9 cellular contexts compared by ENCODE assay signal in the genomic region with DNA sequence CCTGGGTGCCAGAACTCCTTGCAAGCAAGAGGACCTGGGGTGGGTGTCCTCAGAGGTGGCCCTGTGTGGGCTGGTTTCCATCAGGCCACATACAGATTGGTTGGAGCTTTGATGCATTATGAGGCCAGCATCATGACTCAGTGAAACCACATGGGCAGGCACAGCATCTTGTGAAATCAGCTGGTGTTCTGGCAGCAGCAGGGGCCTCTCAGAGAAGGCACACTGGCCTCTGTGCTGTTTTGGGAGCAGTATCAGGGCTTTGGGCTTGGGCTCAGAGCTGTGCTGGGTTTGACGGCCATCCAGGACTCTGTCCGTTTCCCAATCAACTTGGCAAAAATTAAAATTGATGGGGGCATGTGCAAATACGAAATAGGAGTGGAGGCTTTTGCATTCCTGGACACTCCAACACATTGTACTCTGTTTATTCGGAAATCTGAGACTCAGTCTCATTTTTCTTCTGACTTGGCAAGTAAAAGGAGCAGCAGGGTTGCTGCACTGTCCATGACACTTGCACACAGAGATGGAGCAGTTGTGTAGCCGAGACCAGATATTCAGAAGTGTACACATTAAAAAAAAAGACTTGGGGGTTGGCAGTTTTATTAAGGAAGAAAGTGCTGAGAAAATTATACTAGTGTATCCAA.
DNase-seq lines count a peak whose midpoint lies in the region; ATAC-seq and TF ChIP-seq lines count a peak whose summit lies in the region.
"Had no signal": no experiment of that assay in that cellular context is flagged by ENCODE, and none has a peak within 500 bp of the region (broad histone marks: within the 10 kb centered on the region; RNA-seq: fewer than 3 reads in every experiment).

No MANE protein-coding gene starts in this region.

- H3K4me1 ChIP-seq in smooth muscle cell (ENCODE audit: low read depth) = no peaks in the 10 kb centered on the region
- H3K4me1 ChIP-seq: SJCRH30 had no signal

- no peaks in the 10 kb centered on the region for H4K20me1 ChIP-seq in smooth muscle cell (ENCODE audit: low read depth)

- CTCF ChIA-PET in activated CD4-positive, alpha-beta T cell treated with anti-CD3 and anti-CD28 coated beads, Interleukin-2, amount 10 ng/mL, durations not matched to agents 7 days and 5 days (lab: Charles Lee) = no interaction called here

- no peaks in the 10 kb centered on the region for H3K4me1 Mint-ChIP-seq in activated CD4-positive, alpha-beta T cell treated with anti-CD3 and anti-CD28 coated beads, Interleukin-2, amount 10 ng/mL, durations not matched to agents 7 days and 5 days
- H3K4me1 Mint-ChIP-seq in activated T-cell treated with anti-CD3 and anti-CD28 coated beads, Interleukin-2, amount 50 U/mL, for 4 hours (ENCODE audit: low read depth) = no peaks in the 10 kb centered on the region

- no peak overlapping the region for H3K4me3 ChIP-seq in smooth muscle cell
- H3K4me3 ChIP-seq: SJCRH30 had no signal

- intact Hi-C loops in left cardiac atrium (cut with DNase I) = no loop called here

- DNase-seq in GOT3 (lab: John Stamatoyannopoulos, UW) (peak; percentile 54), left cardiac atrium (peak; percentile 75), smooth muscle cell (lab: John Stamatoyannopoulos, UW; ENCODE audit: unreplicated experiment) (peak; percentile 6), superior temporal gyrus (ENCODE audit: extremely low spot score) (no peak), DMS79 treated with DMSO at 0.1 percent for 48 hours (lab: John Stamatoyannopoulos, UW) (no peak)
- no peak for DNase-seq in activated CD4-positive, alpha-beta T cell treated with anti-CD3 and anti-CD28 coated beads, Interleukin-2, amount 10 ng/mL, durations not matched to agents 7 days and 5 days
- DNase-seq in activated T-cell treated with anti-CD3 and anti-CD28 coated beads, Interleukin-2, amount 50 U/mL, for 4 hours = no peak
- DNase-seq: SJCRH30 had no signal

- no peak overlapping the region for H2AFZ ChIP-seq in smooth muscle cell (ENCODE audit: low read depth)

- H3K9ac ChIP-seq in smooth muscle cell (ENCODE audit: low read depth) = no peak overlapping the region

- WGBS in smooth muscle cell (ENCODE audit: low lambda C conversion rate) = 57% methylated on average over 5 of the region's 5 CpGs

- no peak overlapping the region for H3K27ac Mint-ChIP-seq in activated CD4-positive, alpha-beta T cell treated with anti-CD3 and anti-CD28 coated beads, Interleukin-2, amount 10 ng/mL, durations not matched to agents 7 days and 5 days

- no peaks in the 10 kb centered on the region for H3K79me2 ChIP-seq in smooth muscle cell (ENCODE audit: low read depth)

- TF ChIP-seq CTCF in smooth muscle cell (IDR thresholded peaks at IDR 0.05; ENCODE audit: borderline replicate concordance, insufficient read depth, poor library complexity, severe bottlenecking) = no peak

- no peaks in the 10 kb centered on the region for H3K9me3 ChIP-seq in smooth muscle cell (replicated peaks; ENCODE audit: low read depth)
- H3K9me3 ChIP-seq: SJCRH30 had no signal

- no peaks in the 10 kb centered on the region for H3K36me3 Mint-ChIP-seq in activated CD4-positive, alpha-beta T cell treated with anti-CD3 and anti-CD28 coated beads, Interleukin-2, amount 10 ng/mL, durations not matched to agents 7 days and 5 days (ENCODE audit: low read depth)
- H3K36me3 Mint-ChIP-seq in activated T-cell treated with anti-CD3 and anti-CD28 coated beads, Interleukin-2, amount 50 U/mL, for 4 hours (ENCODE audit: insufficient read depth) = no peaks in the 10 kb centered on the region

- no peak overlapping the region for H3K4me3 Mint-ChIP-seq in activated CD4-positive, alpha-beta T cell treated with anti-CD3 and anti-CD28 coated beads, Interleukin-2, amount 10 ng/mL, durations not matched to agents 7 days and 5 days
- H3K4me3 Mint-ChIP-seq in activated T-cell treated with anti-CD3 and anti-CD28 coated beads, Interleukin-2, amount 50 U/mL, for 4 hours = no peak overlapping the region

- peak overlapping the region; percentile 72 for H3K27ac ChIP-seq in angular gyrus (ENCODE audit: low read depth, low read length)
- peak overlapping the region; percentile 55 for H3K27ac ChIP-seq in smooth muscle cell (ENCODE audit: low read depth)
- H3K27ac ChIP-seq: SJCRH30 had no signal

- H3F3A ChIP-seq in smooth muscle cell (ENCODE audit: low read depth) = peaks cover 5% of the 10 kb centered on the region

- H3K36me3 ChIP-seq in smooth muscle cell (ENCODE audit: low read depth) = no peaks in the 10 kb centered on the region
- H3K36me3 ChIP-seq: SJCRH30 had no signal

- H3K27me3 ChIP-seq in smooth muscle cell (ENCODE audit: low read depth) = no peaks in the 10 kb centered on the region
- H3K27me3 ChIP-seq: SJCRH30 had no signal

- peak overlapping the region; percentile 58 for H3K4me2 ChIP-seq in smooth muscle cell

- POLR2A ChIA-PET in activated CD4-positive, alpha-beta T cell treated with anti-CD3 and anti-CD28 coated beads, Interleukin-2, amount 10 ng/mL, durations not matched to agents 7 days and 5 days (lab: Charles Lee) = no interaction called here

- peak; percentile 95 to 96 for ATAC-seq in left cardiac atrium
- ATAC-seq in activated T-cell treated with anti-CD3 and anti-CD28 coated beads, Interleukin-2, amount 50 U/mL, for 4 hours = no peak

- peaks cover 2% of the 10 kb centered on the region for H3K9me3 Mint-ChIP-seq in activated CD4-positive, alpha-beta T cell treated with anti-CD3 and anti-CD28 coated beads, Interleukin-2, amount 10 ng/mL, durations not matched to agents 7 days and 5 days
- peaks cover 5% of the 10 kb centered on the region for H3K9me3 Mint-ChIP-seq in activated T-cell treated with anti-CD3 and anti-CD28 coated beads, Interleukin-2, amount 50 U/mL, for 4 hours

- no peaks in the 10 kb centered on the region for H3K27me3 Mint-ChIP-seq in activated CD4-positive, alpha-beta T cell treated with anti-CD3 and anti-CD28 coated beads, Interleukin-2, amount 10 ng/mL, durations not matched to agents 7 days and 5 days
- H3K27me3 Mint-ChIP-seq in activated T-cell treated with anti-CD3 and anti-CD28 coated beads, Interleukin-2, amount 50 U/mL, for 4 hours (ENCODE audit: low read depth) = no peaks in the 10 kb centered on the region

Comparison
In these comparisons a context has a peak if more than half of its experiments do, and no peak if none do; other contexts are left out.
1. DNase-seq: peak in GOT3 (single experiment), left cardiac atrium (single experiment) and smooth muscle cell (single experiment); none in activated CD4-positive, alpha-beta T cell treated with anti-CD3 and anti-CD28 coated beads, Interleukin-2, amount 10 ng/mL, durations not matched to agents 7 days and 5 days (single experiment), activated T-cell treated with anti-CD3 and anti-CD28 coated beads, Interleukin-2, amount 50 U/mL, for 4 hours (single experiment), superior temporal gyrus (single experiment) and DMS79 treated with DMSO at 0.1 percent for 48 hours (single experiment).
2. ATAC-seq: peak in left cardiac atrium (2 of 2); none in activated T-cell treated with anti-CD3 and anti-CD28 coated beads, Interleukin-2, amount 50 U/mL, for 4 hours (0 of 2).